Comparison of ENCODE assay signal across 8 cellular contexts in the genomic region with DNA sequence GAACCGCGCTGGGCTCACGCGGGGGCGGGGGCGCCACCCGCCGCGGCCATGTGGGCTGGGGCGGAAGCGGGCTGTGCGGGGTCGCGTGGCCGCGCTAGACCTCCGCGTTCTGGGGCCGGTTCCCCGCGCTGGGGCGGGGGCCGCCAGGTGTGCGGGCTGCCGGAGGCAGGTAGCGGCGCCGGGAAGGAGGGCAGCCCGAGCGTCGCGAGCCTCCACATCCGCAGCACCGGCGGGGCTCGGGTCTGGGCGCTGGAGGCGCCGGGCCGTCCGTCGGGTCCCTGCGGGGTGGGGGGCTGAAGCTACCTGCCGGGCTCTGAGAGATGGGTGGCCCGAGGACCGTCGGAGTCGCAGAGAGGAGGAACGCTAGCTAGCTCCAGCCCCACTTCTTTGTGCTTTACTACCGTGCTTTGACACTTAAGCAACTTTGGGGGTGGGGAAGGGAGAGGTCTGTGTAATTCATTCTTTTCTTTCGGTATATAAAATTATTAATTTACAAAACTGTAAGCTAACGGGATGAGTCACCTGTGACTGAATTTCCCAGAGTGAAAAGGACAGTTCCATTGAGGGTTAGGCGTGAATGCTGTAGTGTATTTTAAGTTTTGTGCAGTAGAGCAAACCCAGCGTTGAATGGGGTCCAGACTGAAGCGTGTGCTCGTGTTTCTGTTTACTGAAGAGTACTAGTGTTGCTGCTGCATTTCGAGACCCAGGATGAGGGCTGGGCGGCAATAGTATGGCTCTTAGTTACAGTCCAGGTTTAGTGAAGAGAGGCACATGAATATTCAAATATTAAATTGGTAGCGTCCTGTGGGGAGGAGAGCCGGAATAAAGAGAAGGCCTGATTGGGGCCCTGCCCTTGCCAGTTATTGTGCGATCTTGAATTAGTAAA. TPM values are rescaled to one million over a fixed set of nuclear protein-coding genes. Genes with fewer than 3 reads are reported as not detected.
DNase-seq lines count a peak whose midpoint lies in the region; TF ChIP-seq lines count a peak whose summit lies in the region.

No MANE protein-coding gene starts in this region.

- peak overlapping the region; percentile 74 for H2AFZ ChIP-seq in GM23248
- peak overlapping the region; percentile 45 for H2AFZ ChIP-seq in neural cell (ENCODE audit: low read depth, low read length)

- H3K4me3 Mint-ChIP-seq in activated CD4-positive, alpha-beta T cell treated with anti-CD3 and anti-CD28 coated beads, Interleukin-2, amount 10 ng/mL, durations not matched to agents 7 days and 5 days: peak overlapping the region; percentile 80

- H3K27ac ChIP-seq in GM23248 (peak overlapping the region; percentile 57), neural cell (ENCODE audit: low read length) (peak overlapping the region; percentile 80)

- peaks cover 56% of the 10 kb centered on the region for H3K79me2 ChIP-seq in GM23248 (ENCODE audit: insufficient read depth)
- H3K79me2 ChIP-seq in neural cell (replicated peaks; ENCODE audit: insufficient read depth, low read length): peaks cover 40% of the 10 kb centered on the region

- peak overlapping the region; percentile 87 for H3K27ac Mint-ChIP-seq in activated CD4-positive, alpha-beta T cell treated with anti-CD3 and anti-CD28 coated beads, Interleukin-2, amount 10 ng/mL, durations not matched to agents 7 days and 5 days

- H3K4me2 ChIP-seq in GM23248 (ENCODE audit: unreplicated experiment) (peak overlapping the region; percentile 71), neural cell (ENCODE audit: low read length) (peak overlapping the region; percentile 88)

- no peak for TF ChIP-seq RAD21 in neural cell (conservative IDR thresholded peaks at IDR 0.05)

- WGBS in GM23248 (ENCODE audit: low coverage in 1 of 2, low lambda C conversion rate in 2 of 2, missing lambda C conversion rate in 2 of 2), 2 experiments: 4 to 7% methylated on average over 28 to 56 of the region's 61 CpGs

- H3K4me3 ChIP-seq in GM06990 (replicated peaks; ENCODE audit: low read depth, low read length): peak overlapping the region; percentile 95
- H3K4me3 ChIP-seq in GM23248: peak overlapping the region; percentile 78
- peak overlapping the region; percentile 85 for H3K4me3 ChIP-seq in MG63
- peak overlapping the region; percentile 83 for H3K4me3 ChIP-seq in fibroblast of mammary gland (ENCODE audit: control insufficient read depth, low read depth, low read length)
- H3K4me3 ChIP-seq in neural cell (ENCODE audit: low read length): peak overlapping the region; percentile 90

- peak overlapping the region; percentile 84 for H3K9ac ChIP-seq in GM23248
- H3K9ac ChIP-seq in neural cell (ENCODE audit: low read length): peak overlapping the region; percentile 83

- POLR2A ChIA-PET in activated CD4-positive, alpha-beta T cell treated with anti-CD3 and anti-CD28 coated beads, Interleukin-2, amount 10 ng/mL, durations not matched to agents 7 days and 5 days (lab: Charles Lee): interaction anchor here (1.1 kb wide), 1 partner anchor 67 kb away, joined by 3 read pairs; a partner anchor contains a TSS

- H3K36me3 Mint-ChIP-seq in activated CD4-positive, alpha-beta T cell treated with anti-CD3 and anti-CD28 coated beads, Interleukin-2, amount 10 ng/mL, durations not matched to agents 7 days and 5 days (ENCODE audit: low read depth): peaks cover 5% of the 10 kb centered on the region

- no peaks in the 10 kb centered on the region for H3K27me3 ChIP-seq in GM06990 (replicated peaks; ENCODE audit: control insufficient read depth, insufficient read depth, low read length)
- no peaks in the 10 kb centered on the region for H3K27me3 ChIP-seq in GM23248 (replicated peaks; ENCODE audit: insufficient read depth)
- H3K27me3 ChIP-seq in MG63: no peaks in the 10 kb centered on the region
- no peaks in the 10 kb centered on the region for H3K27me3 ChIP-seq in neural cell (ENCODE audit: insufficient read depth, low read depth, low read length)

- H3K36me3 ChIP-seq in GM06990 (ENCODE audit: control insufficient read depth, insufficient read depth, low read length): no peaks in the 10 kb centered on the region
- H3K36me3 ChIP-seq in GM23248 (ENCODE audit: low read depth): no peaks in the 10 kb centered on the region
- H3K36me3 ChIP-seq in MG63: no peaks in the 10 kb centered on the region
- no peaks in the 10 kb centered on the region for H3K36me3 ChIP-seq in neural cell (ENCODE audit: insufficient read depth, low read length)

- H3K4me1 Mint-ChIP-seq in activated CD4-positive, alpha-beta T cell treated with anti-CD3 and anti-CD28 coated beads, Interleukin-2, amount 10 ng/mL, durations not matched to agents 7 days and 5 days: peaks cover 40% of the 10 kb centered on the region

- peaks cover 7% of the 10 kb centered on the region; the same call in 1 of the 2 replicates for H3K4me1 ChIP-seq in GM23248 (ENCODE audit: insufficient read depth)

- peaks cover 9% of the 10 kb centered on the region; the same call in 1 of the 2 replicates for H3F3A ChIP-seq in GM23248 (ENCODE audit: insufficient read depth)
- no peaks in the 10 kb centered on the region for H3F3A ChIP-seq in neural cell (ENCODE audit: insufficient read depth, low read length, poor library complexity, severe bottlenecking)

- H3K9me3 ChIP-seq in GM23248 (ENCODE audit: low read depth) (no peaks in the 10 kb centered on the region), MG63 (no peaks in the 10 kb centered on the region), neural cell (ENCODE audit: low read length) (no peaks in the 10 kb centered on the region)

- TF ChIP-seq CTCF in GM06990 (IDR thresholded peaks at IDR 0.05; ENCODE audit: insufficient read depth, low read length, poor library complexity, severe bottlenecking) (no peak), fibroblast of mammary gland (conservative IDR thresholded peaks at IDR 0.05; ENCODE audit: control insufficient read depth, insufficient read depth, low read depth, low read length) (no peak), neural cell (IDR thresholded peaks at IDR 0.05; ENCODE audit: poor library complexity, severe bottlenecking) (no peak)

- in situ Hi-C loops in GM23248 (cut with MboI): no loop called here

- no peaks in the 10 kb centered on the region for H3K27me3 Mint-ChIP-seq in activated CD4-positive, alpha-beta T cell treated with anti-CD3 and anti-CD28 coated beads, Interleukin-2, amount 10 ng/mL, durations not matched to agents 7 days and 5 days

- DNase-seq in GM06990 (ENCODE audit: extremely low read depth, insufficient read length): no peak
- DNase-seq in GM23248: peak; percentile 73
- DNase-seq in MG63: peak; percentile 16
- DNase-seq in activated CD4-positive, alpha-beta T cell treated with anti-CD3 and anti-CD28 coated beads, Interleukin-2, amount 10 ng/mL, durations not matched to agents 7 days and 5 days: peak; percentile 21
- DNase-seq in fibroblast of mammary gland (ENCODE audit: low read depth): peak; percentile 28
- DNase-seq in DMS114 treated with DMSO at 0.1 percent for 48 hours (lab: John Stamatoyannopoulos, UW; ENCODE audit: unreplicated experiment): no peak
- no peak for DNase-seq in T-helper 9 cell

- no peak for TF ChIP-seq EP300 in neural cell (conservative IDR thresholded peaks at IDR 0.05; ENCODE audit: poor library complexity, severe bottlenecking)

- H4K20me1 ChIP-seq in GM23248 (ENCODE audit: insufficient read depth) (no peaks in the 10 kb centered on the region), neural cell (ENCODE audit: insufficient read depth) (no peaks in the 10 kb centered on the region)

- H3K9me3 Mint-ChIP-seq in activated CD4-positive, alpha-beta T cell treated with anti-CD3 and anti-CD28 coated beads, Interleukin-2, amount 10 ng/mL, durations not matched to agents 7 days and 5 days: peaks cover 2% of the 10 kb centered on the region

- CTCF ChIA-PET in activated CD4-positive, alpha-beta T cell treated with anti-CD3 and anti-CD28 coated beads, Interleukin-2, amount 10 ng/mL, durations not matched to agents 7 days and 5 days (lab: Charles Lee): interaction anchor here (0.8 to 3.5 kb wide), 15 partner anchors 10 to 766 kb away, joined by 3 to 28 read pairs (median 4); a partner anchor contains a TSS

- H3K9me2 ChIP-seq in GM23248 (ENCODE audit: insufficient read depth): no peaks in the 10 kb centered on the region
- no peaks in the 10 kb centered on the region for H3K9me2 ChIP-seq in neural cell (ENCODE audit: insufficient read depth, low read length)

TF ChIP-seq in neural cell, 6 proteins besides CTCF, POLR2A, EP300 and RAD21:
- TF ChIP-seq TAF1 (IDR thresholded peaks at IDR 0.05; ENCODE audit: low read depth) (peak; percentile 7), MXI1 (conservative IDR thresholded peaks at IDR 0.05; ENCODE audit: poor library complexity, severe bottlenecking) (peak; percentile 90)
- TF ChIP-seq, protein P1, sequence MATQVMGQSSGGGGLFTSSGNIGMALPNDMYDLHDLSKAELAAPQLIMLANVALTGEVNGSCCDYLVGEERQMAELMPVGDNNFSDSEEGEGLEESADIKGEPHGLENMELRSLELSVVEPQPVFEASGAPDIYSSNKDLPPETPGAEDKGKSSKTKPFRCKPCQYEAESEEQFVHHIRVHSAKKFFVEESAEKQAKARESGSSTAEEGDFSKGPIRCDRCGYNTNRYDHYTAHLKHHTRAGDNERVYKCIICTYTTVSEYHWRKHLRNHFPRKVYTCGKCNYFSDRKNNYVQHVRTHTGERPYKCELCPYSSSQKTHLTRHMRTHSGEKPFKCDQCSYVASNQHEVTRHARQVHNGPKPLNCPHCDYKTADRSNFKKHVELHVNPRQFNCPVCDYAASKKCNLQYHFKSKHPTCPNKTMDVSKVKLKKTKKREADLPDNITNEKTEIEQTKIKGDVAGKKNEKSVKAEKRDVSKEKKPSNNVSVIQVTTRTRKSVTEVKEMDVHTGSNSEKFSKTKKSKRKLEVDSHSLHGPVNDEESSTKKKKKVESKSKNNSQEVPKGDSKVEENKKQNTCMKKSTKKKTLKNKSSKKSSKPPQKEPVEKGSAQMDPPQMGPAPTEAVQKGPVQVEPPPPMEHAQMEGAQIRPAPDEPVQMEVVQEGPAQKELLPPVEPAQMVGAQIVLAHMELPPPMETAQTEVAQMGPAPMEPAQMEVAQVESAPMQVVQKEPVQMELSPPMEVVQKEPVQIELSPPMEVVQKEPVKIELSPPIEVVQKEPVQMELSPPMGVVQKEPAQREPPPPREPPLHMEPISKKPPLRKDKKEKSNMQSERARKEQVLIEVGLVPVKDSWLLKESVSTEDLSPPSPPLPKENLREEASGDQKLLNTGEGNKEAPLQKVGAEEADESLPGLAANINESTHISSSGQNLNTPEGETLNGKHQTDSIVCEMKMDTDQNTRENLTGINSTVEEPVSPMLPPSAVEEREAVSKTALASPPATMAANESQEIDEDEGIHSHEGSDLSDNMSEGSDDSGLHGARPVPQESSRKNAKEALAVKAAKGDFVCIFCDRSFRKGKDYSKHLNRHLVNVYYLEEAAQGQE (IDR thresholded peaks at IDR 0.05; ENCODE audit: borderline replicate concordance): no peak

RNA-seq across cellular contexts. Expression of a gene that starts 0.8 kb away (rescaled TPM):
- total RNA-seq in GM23248 (2014; rRNA removed; shearing (Covaris generic)): 43.4 and 59.2 TPM in 2 replicates
- polyA plus RNA-seq in GM23248 (2016; fragmentation: Nextera tagmentation; extraction: Ambion mirVana) (33.3 and 35.9 TPM in 2 replicates), neural cell (24.5 and 26.4 TPM in 2 replicates)
- total RNA-seq in MG63 (2014; rRNA removed; shearing (Covaris generic); ENCODE audit: low replicate concordance): 55.3 and 56.6 TPM in 2 replicates
- 10 to 100 TPM; 49.2 to 59.7 TPM for total RNA-seq in activated CD4-positive, alpha-beta T cell treated with anti-CD3 and anti-CD28 coated beads, Interleukin-2, amount 10 ng/mL, durations not matched to agents 7 days and 5 days
- polyA minus RNA-seq in neural cell: 18.7 and 25.5 TPM in 2 replicates

Comparison
In these comparisons a context has a peak if more than half of its experiments do, and no peak if none do; other contexts are left out.
1. DNase-seq: peak in GM23248 (single experiment), MG63 (single experiment), activated CD4-positive, alpha-beta T cell treated with anti-CD3 and anti-CD28 coated beads, Interleukin-2, amount 10 ng/mL, durations not matched to agents 7 days and 5 days (single experiment) and fibroblast of mammary gland (single experiment); none in GM06990 (single experiment), DMS114 treated with DMSO at 0.1 percent for 48 hours (single experiment) and T-helper 9 cell (single experiment).
2. Peak in every context shown above with its lines, with median percentiles within 50 percentile points of each other: H3K4me3 ChIP-seq.